23 cellular contexts compared by ENCODE assay signal in genomic region chr3:11364181-11364580, GRCh38.
DNase-seq lines count a peak whose midpoint lies in the region; ATAC-seq lines count a peak whose summit lies in the region.
"Had no signal": no experiment of that assay in that cellular context is flagged by ENCODE, and none has a peak within 500 bp of the region (broad histone marks: within the 10 kb centered on the region; RNA-seq: fewer than 3 reads in every experiment).

No MANE protein-coding gene starts in this region.

- ATAC-seq in HG03196 (IDR thresholded peaks at IDR 0.05; ENCODE audit: unreplicated experiment): no peak
- ATAC-seq: activated CD8-positive, alpha-beta T cell treated with anti-CD3 and anti-CD28 coated beads, Interleukin-2, amount 10 ng/mL, durations not matched to agents 7 days and 5 days; sciatic nerve had no signal

- DNase-seq in AG08396 (ENCODE audit: low spot score) (peak; percentile 59), EH (ENCODE audit: low read depth) (peak; percentile 74), amniotic epithelial cell (ENCODE audit: low read depth) (peak; percentile 59), kidney glomerular epithelial cell (lab: John Stamatoyannopoulos, UW) (peak; percentile 5), dermis blood vessel endothelial cell (no peak), NCI-H1105 (lab: John Stamatoyannopoulos, UW) (no peak)
- DNase-seq: activated CD8-positive, alpha-beta T cell treated with anti-CD3 and anti-CD28 coated beads, Interleukin-2, amount 10 ng/mL, durations not matched to agents 7 days and 5 days; C1 segment of cervical spinal cord; effector memory CD4-positive, alpha-beta T cell; GF-D8; H7; hippocampal formation; islet precursor cell; MG63; NCI-H146; NCI-H774; OCI-M1; pancreas; Right ventricle myocardium superior; stimulated activated CD4-positive, alpha-beta T cell treated with anti-CD3 and anti-CD28 coated beads, Interleukin-2, amount 100 ng/mL, for 24 hours; upper lobe of left lung had no signal

Comparison
In these comparisons a context has a peak if more than half of its experiments do, and no peak if none do; other contexts are left out.
1. DNase-seq: peak in AG08396 (single experiment), EH (single experiment), amniotic epithelial cell (single experiment) and kidney glomerular epithelial cell (single experiment); none in dermis blood vessel endothelial cell (single experiment) and NCI-H1105 (single experiment).